Comparison of ENCODE assay signal across 17 cellular contexts in genomic region chr17:35476283-35476820, GRCh38. TPM values are rescaled to one million over a fixed set of nuclear protein-coding genes. Genes with fewer than 3 reads are reported as not detected.
DNase-seq lines count a peak whose midpoint lies in the region; ATAC-seq and TF ChIP-seq lines count a peak whose summit lies in the region.
"Had no signal": no experiment of that assay in that cellular context is flagged by ENCODE, and none has a peak within 500 bp of the region (broad histone marks: within the 10 kb centered on the region; RNA-seq: fewer than 3 reads in every experiment).

No MANE protein-coding gene starts in this region.

- H3K36me3 ChIP-seq in CD4-positive, alpha-beta memory T cell (ENCODE audit: insufficient read depth, low read length) = peaks cover 19% of the 10 kb centered on the region
- no peaks in the 10 kb centered on the region for H3K36me3 ChIP-seq in left ventricle myocardium inferior

- no peak for DNase-seq in activated CD8-positive, alpha-beta memory T cell treated with anti-CD3 and anti-CD28 coated beads, Interleukin-2, amount 10 ng/mL, durations not matched to agents 7 days and 5 days
- DNase-seq in activated CD8-positive, alpha-beta memory T cell treated with anti-CD3 and anti-CD28 coated beads for 24 hours = no peak
- DNase-seq in CD4-positive, alpha-beta memory T cell = no peak
- DNase-seq in activated CD8-positive, alpha-beta T cell treated with anti-CD3 and anti-CD28 coated beads for 36 hours = no peak
- DNase-seq in natural killer cell treated with Interleukin-12 subunit alpha and Interleukin-12 subunit beta and Interleukin-15 and Interleukin-18, amount 100 ng/mL, for 72 hours (ENCODE audit: low spot score) = no peak
- DNase-seq in left ventricle myocardium inferior (no peak), NCI-H1930 (lab: John Stamatoyannopoulos, UW) (no peak)
- DNase-seq: GOT3, KBM-7, NCI-H1105 treated with DMSO at 0.1 percent for 48 hours, NCI-H1694, NCI-H510A, NCI-H774 had no signal

- no peaks in the 10 kb centered on the region for H3K9me3 ChIP-seq in CD4-positive, alpha-beta memory T cell (ENCODE audit: control insufficient read depth in 1 of 2, low read length in 2 of 2)
- H3K9me3 ChIP-seq in left ventricle myocardium inferior (replicated peaks) = peaks cover 17% of the 10 kb centered on the region

- no peak overlapping the region for H3K4me3 ChIP-seq in CD4-positive, alpha-beta memory T cell (ENCODE audit: low read length in 2 of 2)
- H3K4me3 ChIP-seq in left ventricle myocardium inferior = no peak overlapping the region

- peaks cover 87% of the 10 kb centered on the region for H3K36me3 Mint-ChIP-seq in activated CD8-positive, alpha-beta memory T cell treated with anti-CD3 and anti-CD28 coated beads, Interleukin-2, amount 10 ng/mL, durations not matched to agents 7 days and 5 days
- peaks cover 71 to 85% of the 10 kb centered on the region in 2 donors for H3K36me3 Mint-ChIP-seq in CD4-positive, alpha-beta memory T cell
- H3K36me3 Mint-ChIP-seq in activated CD8-positive, alpha-beta T cell treated with anti-CD3 and anti-CD28 coated beads for 36 hours (ENCODE audit: low read depth) = peaks cover 78% of the 10 kb centered on the region
- H3K36me3 Mint-ChIP-seq in natural killer cell treated with Interleukin-12 subunit alpha and Interleukin-12 subunit beta and Interleukin-15 and Interleukin-18, amount 100 ng/mL, for 72 hours = peaks cover 60% of the 10 kb centered on the region

- peaks cover 14% of the 10 kb centered on the region for H3K4me1 ChIP-seq in CD4-positive, alpha-beta memory T cell (ENCODE audit: insufficient read depth, low read length)
- H3K4me1 ChIP-seq in left ventricle myocardium inferior = no peaks in the 10 kb centered on the region

- H3K4me1 Mint-ChIP-seq in activated CD8-positive, alpha-beta memory T cell treated with anti-CD3 and anti-CD28 coated beads, Interleukin-2, amount 10 ng/mL, durations not matched to agents 7 days and 5 days = peaks cover 26% of the 10 kb centered on the region
- peaks cover 41 to 62% (median 50%) of the 10 kb centered on the region in 4 donors for H3K4me1 Mint-ChIP-seq in CD4-positive, alpha-beta memory T cell
- peaks cover 11% of the 10 kb centered on the region for H3K4me1 Mint-ChIP-seq in activated CD8-positive, alpha-beta T cell treated with anti-CD3 and anti-CD28 coated beads for 36 hours (ENCODE audit: low read depth)
- peaks cover 40 to 49% of the 10 kb centered on the region in 2 donors for H3K4me1 Mint-ChIP-seq in natural killer cell treated with Interleukin-12 subunit alpha and Interleukin-12 subunit beta and Interleukin-15 and Interleukin-18, amount 100 ng/mL, for 72 hours (ENCODE audit: low read depth in 2 of 2)

- peak overlapping the region; percentile 39 for H3K27ac Mint-ChIP-seq in activated CD8-positive, alpha-beta memory T cell treated with anti-CD3 and anti-CD28 coated beads, Interleukin-2, amount 10 ng/mL, durations not matched to agents 7 days and 5 days
- peak overlapping the region in 5 of 7 donors; percentile 19 to 89 (median 43) for H3K27ac Mint-ChIP-seq in CD4-positive, alpha-beta memory T cell
- H3K27ac Mint-ChIP-seq in activated CD8-positive, alpha-beta T cell treated with anti-CD3 and anti-CD28 coated beads for 36 hours = peak overlapping the region; percentile 60
- H3K27ac Mint-ChIP-seq in natural killer cell treated with Interleukin-12 subunit alpha and Interleukin-12 subunit beta and Interleukin-15 and Interleukin-18, amount 100 ng/mL, for 72 hours = peak overlapping the region; percentile 38 to 80

- no peak overlapping the region for H3K4me3 Mint-ChIP-seq in activated CD8-positive, alpha-beta memory T cell treated with anti-CD3 and anti-CD28 coated beads, Interleukin-2, amount 10 ng/mL, durations not matched to agents 7 days and 5 days
- peak overlapping the region in 2 of 8 donors; percentile 10 to 15 for H3K4me3 Mint-ChIP-seq in CD4-positive, alpha-beta memory T cell
- H3K4me3 Mint-ChIP-seq in activated CD8-positive, alpha-beta T cell treated with anti-CD3 and anti-CD28 coated beads for 36 hours = no peak overlapping the region
- no peak overlapping the region for H3K4me3 Mint-ChIP-seq in natural killer cell treated with Interleukin-12 subunit alpha and Interleukin-12 subunit beta and Interleukin-15 and Interleukin-18, amount 100 ng/mL, for 72 hours

- no peak for TF ChIP-seq CTCF in activated CD8-positive, alpha-beta T cell treated with anti-CD3 and anti-CD28 coated beads for 36 hours (IDR thresholded peaks at IDR 0.05)
- no peak for TF ChIP-seq CTCF in left ventricle myocardium inferior (IDR thresholded peaks at IDR 0.05; ENCODE audit: borderline replicate concordance)

- no peak overlapping the region for H3K27ac ChIP-seq in CD4-positive, alpha-beta memory T cell (ENCODE audit: low read depth, low read length)
- H3K27ac ChIP-seq in left ventricle myocardium inferior (replicated peaks) = no peak overlapping the region

- intact Hi-C loops in CD4-positive, alpha-beta memory T cell (cut with micrococcal nuclease) = no loop called here
- intact Hi-C loops in activated CD8-positive, alpha-beta T cell treated with anti-CD3 and anti-CD28 coated beads for 36 hours (cut with micrococcal nuclease) = no loop called here
- intact Hi-C loops in left ventricle myocardium inferior (cut with micrococcal nuclease) = no loop called here

- H3K9me3 Mint-ChIP-seq in activated CD8-positive, alpha-beta memory T cell treated with anti-CD3 and anti-CD28 coated beads, Interleukin-2, amount 10 ng/mL, durations not matched to agents 7 days and 5 days (ENCODE audit: low read depth) = no peaks in the 10 kb centered on the region
- H3K9me3 Mint-ChIP-seq in CD4-positive, alpha-beta memory T cell = peaks cover 0 to 24% (median 12%) of the 10 kb centered on the region in 8 donors
- H3K9me3 Mint-ChIP-seq in activated CD8-positive, alpha-beta T cell treated with anti-CD3 and anti-CD28 coated beads for 36 hours = peaks cover 31% of the 10 kb centered on the region
- peaks cover 8% of the 10 kb centered on the region for H3K9me3 Mint-ChIP-seq in natural killer cell treated with Interleukin-12 subunit alpha and Interleukin-12 subunit beta and Interleukin-15 and Interleukin-18, amount 100 ng/mL, for 72 hours

- H3K27me3 ChIP-seq in CD4-positive, alpha-beta memory T cell (ENCODE audit: insufficient read depth, low read length) = no peaks in the 10 kb centered on the region
- peaks cover 46% of the 10 kb centered on the region for H3K27me3 ChIP-seq in left ventricle myocardium inferior (ENCODE audit: low read depth)

- CTCF ChIA-PET in activated CD8-positive, alpha-beta memory T cell treated with anti-CD3 and anti-CD28 coated beads, Interleukin-2, amount 10 ng/mL, durations not matched to agents 7 days and 5 days (lab: Charles Lee) = interaction anchor here (0.5 to 1.0 kb wide), 2 partner anchors 288 to 548 kb away, joined by 3 read pairs; no protein-coding TSS in a partner anchor
- CTCF ChIA-PET in CD4-positive, alpha-beta memory T cell (lab: Charles Lee; ENCODE audit: partially characterized antibody) = interaction anchor here (1.1 kb wide), 1 partner anchor 11 kb away, joined by 3 read pairs; no protein-coding TSS in a partner anchor
- CTCF ChIA-PET in activated CD8-positive, alpha-beta T cell treated with anti-CD3 and anti-CD28 coated beads for 36 hours (lab: Charles Lee) = no interaction called here

- no peaks in the 10 kb centered on the region for H3K27me3 Mint-ChIP-seq in activated CD8-positive, alpha-beta memory T cell treated with anti-CD3 and anti-CD28 coated beads, Interleukin-2, amount 10 ng/mL, durations not matched to agents 7 days and 5 days
- H3K27me3 Mint-ChIP-seq in CD4-positive, alpha-beta memory T cell = no peaks in the 10 kb centered on the region
- no peaks in the 10 kb centered on the region for H3K27me3 Mint-ChIP-seq in activated CD8-positive, alpha-beta T cell treated with anti-CD3 and anti-CD28 coated beads for 36 hours
- H3K27me3 Mint-ChIP-seq in natural killer cell treated with Interleukin-12 subunit alpha and Interleukin-12 subunit beta and Interleukin-15 and Interleukin-18, amount 100 ng/mL, for 72 hours = no peaks in the 10 kb centered on the region

- POLR2A ChIA-PET in CD4-positive, alpha-beta memory T cell (lab: Charles Lee; ENCODE audit: partially characterized antibody) = interaction anchor here (2.1 to 2.6 kb wide), 2 partner anchors 10 to 163 kb away, joined by 7 to 18 read pairs; no protein-coding TSS in a partner anchor
- POLR2A ChIA-PET in activated CD8-positive, alpha-beta T cell treated with anti-CD3 and anti-CD28 coated beads for 36 hours (lab: Charles Lee) = interaction anchor here (0.9 kb wide), 2 partner anchors 15 to 103 kb away, joined by 3 read pairs; partner anchors contain the start of gene SLFN11

- no peak for ATAC-seq in activated CD8-positive, alpha-beta memory T cell treated with anti-CD3 and anti-CD28 coated beads, Interleukin-2, amount 10 ng/mL, durations not matched to agents 7 days and 5 days
- no peak for ATAC-seq in activated CD8-positive, alpha-beta T cell treated with anti-CD3 and anti-CD28 coated beads for 36 hours
- no peak for ATAC-seq in natural killer cell treated with Interleukin-12 subunit alpha and Interleukin-12 subunit beta and Interleukin-15 and Interleukin-18, amount 100 ng/mL, for 72 hours
- ATAC-seq: HCT116, HepG2, Right ventricle myocardium inferior had no signal

RNA-seq across cellular contexts. Expression of gene SLFN13, which starts 27.8 kb away (rescaled TPM):
- 100 to 1,000 TPM in 1 of 2 experiments, 10 to 100 TPM in 1; 70.5 to 115 TPM for total RNA-seq in activated CD8-positive, alpha-beta memory T cell treated with anti-CD3 and anti-CD28 coated beads, Interleukin-2, amount 10 ng/mL, durations not matched to agents 7 days and 5 days
- 10 to 100 TPM; 24.6 to 27.3 TPM for total RNA-seq in CD4-positive, alpha-beta memory T cell
- polyA plus RNA-seq in CD4-positive, alpha-beta memory T cell = 1 to 10 TPM; 5.4 to 5.9 TPM
- 10 to 100 TPM; 39.9 to 41.8 TPM for total RNA-seq in activated CD8-positive, alpha-beta T cell treated with anti-CD3 and anti-CD28 coated beads for 36 hours
- 100 to 1,000 TPM; 213 to 343 TPM for total RNA-seq in natural killer cell treated with Interleukin-12 subunit alpha and Interleukin-12 subunit beta and Interleukin-15 and Interleukin-18, amount 100 ng/mL, for 72 hours
- total RNA-seq in left ventricle myocardium inferior = 3.4 TPM
- total RNA-seq: OCI-LY7 had no signal
- polyA plus RNA-seq: HepG2 had no signal

RNA-seq across cellular contexts. Expression of gene SLFN12, which starts 44.1 kb away (rescaled TPM):
- total RNA-seq in activated CD8-positive, alpha-beta memory T cell treated with anti-CD3 and anti-CD28 coated beads, Interleukin-2, amount 10 ng/mL, durations not matched to agents 7 days and 5 days = 10 to 100 TPM; 22.6 to 31.6 TPM
- 1 to 10 TPM; 6.5 to 8.9 TPM for total RNA-seq in CD4-positive, alpha-beta memory T cell
- polyA plus RNA-seq in CD4-positive, alpha-beta memory T cell = 1 to 10 TPM in 1 of 2 donors, under 1 TPM in 1; 0.75 to 2.0 TPM
- 1 to 10 TPM; 5.1 to 6.3 TPM for total RNA-seq in activated CD8-positive, alpha-beta T cell treated with anti-CD3 and anti-CD28 coated beads for 36 hours
- total RNA-seq in natural killer cell treated with Interleukin-12 subunit alpha and Interleukin-12 subunit beta and Interleukin-15 and Interleukin-18, amount 100 ng/mL, for 72 hours = 10 to 100 TPM; 59.4 to 60.4 TPM
- 3.7 TPM for total RNA-seq in left ventricle myocardium inferior
- polyA plus RNA-seq: HepG2 had no signal
